Comparison of ENCODE assay signal across 8 cellular contexts in genomic region chr1:6785318-6785712, GRCh38. TPM values are rescaled to one million over a fixed set of nuclear protein-coding genes. Genes with fewer than 3 reads are reported as not detected.
DNase-seq lines count a peak whose midpoint lies in the region; ATAC-seq and TF ChIP-seq lines count a peak whose summit lies in the region.

Gene CAMTA1, plus strand, starts transcription at chr1:6785454. Its CDS starts 77 bp downstream, at chr1:6785531.

- POLR2A ChIA-PET in Panc1 (lab: Charles Lee), result interaction anchor here (0.6 kb wide), 1 partner anchor 499 kb away, joined by 5 read pairs; no protein-coding TSS in a partner anchor

- H4K20me1 ChIP-seq in GM23338 (replicated peaks; ENCODE audit: insufficient read depth), result peaks cover 37% of the 10 kb centered on the region

- H3K27ac ChIP-seq in GM23338 (ENCODE audit: low read depth), result peak within 1 kb of the TSS; percentile 98
- H3K27ac ChIP-seq in Panc1 (ENCODE audit: low read length), result peak within 1 kb of the TSS; percentile 79

- peak within 1 kb of the TSS; percentile 94 for H3K4me2 ChIP-seq in GM23338

- H3K36me3 ChIP-seq in GM23338 (ENCODE audit: insufficient read depth), result no peaks in the 10 kb centered on the region
- no peaks in the 10 kb centered on the region for H3K36me3 ChIP-seq in Panc1 (ENCODE audit: control insufficient read depth, insufficient read depth, low read length)

- H3K4me3 Mint-ChIP-seq in CD14-positive monocyte (peak within 1 kb of the TSS; percentile 93 to 97), GM23338 (peak within 1 kb of the TSS; percentile 86), endothelial cell (ENCODE audit: unreplicated experiment) (peak within 1 kb of the TSS; percentile 98)
- peak within 1 kb of the TSS; percentile 95 for H3K4me3 Mint-ChIP-seq in natural killer cell treated with Interleukin-12 subunit alpha and Interleukin-12 subunit beta and Interleukin-15 and Interleukin-18, amount 100 ng/mL, for 72 hours

- intact Hi-C loops in CD14-positive monocyte (cut with micrococcal nuclease), result loop anchor here (10.0 kb wide), 2 partner anchors 161 to 181 kb away; partner anchors contain the start of genes KLHL21 (in 1 of the 2) and THAP3 (in 1 of the 2)
- intact Hi-C loops in Panc1 (cut with micrococcal nuclease; ENCODE audit: unreplicated experiment), result loop anchor here (2.0 kb wide), 1 partner anchor 43 kb away; no protein-coding TSS in a partner anchor

- no TSS peak for BruUV-seq in Panc1 (replicated peaks; lab: Mats Ljungman, UMichigan)

- no peaks in the 10 kb centered on the region for H3K27me3 ChIP-seq in GM23338 (ENCODE audit: insufficient read depth)
- H3K27me3 ChIP-seq in Panc1 (ENCODE audit: control insufficient read depth, insufficient read depth, low read length), result no peaks in the 10 kb centered on the region

- no peaks in the 10 kb centered on the region for H3K9me2 ChIP-seq in GM23338 (ENCODE audit: insufficient read depth)

- CTCF ChIA-PET in Panc1 (lab: Charles Lee), result no interaction called here

- H2AFZ ChIP-seq in GM23338, result peak within 1 kb of the TSS; percentile 91; the same call in 1 of the 2 replicates

- peaks cover 2 to 10% of the 10 kb centered on the region in 2 donors for H3K36me3 Mint-ChIP-seq in CD14-positive monocyte
- H3K36me3 Mint-ChIP-seq in GM23338 (ENCODE audit: low read depth), result no peaks in the 10 kb centered on the region; the same call in 2 of the 3 replicates
- H3K36me3 Mint-ChIP-seq in endothelial cell (ENCODE audit: low read depth, unreplicated experiment), result peaks cover 11% of the 10 kb centered on the region
- H3K36me3 Mint-ChIP-seq in natural killer cell treated with Interleukin-12 subunit alpha and Interleukin-12 subunit beta and Interleukin-15 and Interleukin-18, amount 100 ng/mL, for 72 hours, result peaks cover 15% of the 10 kb centered on the region

- no peaks in the 10 kb centered on the region for H3K9me3 ChIP-seq in Panc1 (ENCODE audit: control insufficient read depth, insufficient read depth, low read depth, low read length)

- H3K4me3 ChIP-seq in GM23338 (peak within 1 kb of the TSS; percentile 92), Panc1 (ENCODE audit: low read depth in 2 of 2, low read length in 2 of 2) (peak within 1 kb of the TSS; percentile 78 to 85)

- H3F3A ChIP-seq in GM23338 (replicated peaks; ENCODE audit: low read depth), result no peaks in the 10 kb centered on the region

- DNase-seq in CD14-positive monocyte (ENCODE audit: low spot score) (no peak), GM23338 (ENCODE audit: low spot score) (no peak), Panc1 (ENCODE audit: low read depth, low spot score) (no peak), endothelial cell (ENCODE audit: low spot score) (no peak), cerebellar cortex (ENCODE audit: low spot score) (no peak), NK-92 (lab: John Stamatoyannopoulos, UW; ENCODE audit: unreplicated experiment) (no peak), DMS79 treated with DMSO at 0.1 percent for 48 hours (lab: John Stamatoyannopoulos, UW) (no peak)
- DNase-seq in natural killer cell treated with Interleukin-12 subunit alpha and Interleukin-12 subunit beta and Interleukin-15 and Interleukin-18, amount 100 ng/mL, for 72 hours (ENCODE audit: low spot score), result no peak

- H3K9me3 Mint-ChIP-seq in CD14-positive monocyte, result peaks cover 0 to 3% (median 0%) of the 10 kb centered on the region in 7 donors
- H3K9me3 Mint-ChIP-seq in GM23338, result no peaks in the 10 kb centered on the region
- H3K9me3 Mint-ChIP-seq in endothelial cell (ENCODE audit: unreplicated experiment), result no peaks in the 10 kb centered on the region
- H3K9me3 Mint-ChIP-seq in natural killer cell treated with Interleukin-12 subunit alpha and Interleukin-12 subunit beta and Interleukin-15 and Interleukin-18, amount 100 ng/mL, for 72 hours, result no peaks in the 10 kb centered on the region

- peaks cover 25% of the 10 kb centered on the region for H3K4me1 ChIP-seq in GM23338 (ENCODE audit: insufficient read depth)
- H3K4me1 ChIP-seq in Panc1 (ENCODE audit: control insufficient read depth, insufficient read depth, low read length), result peaks cover 15% of the 10 kb centered on the region

- H3K4me1 Mint-ChIP-seq in CD14-positive monocyte, result peaks cover 50% of the 10 kb centered on the region
- H3K4me1 Mint-ChIP-seq in GM23338, result peaks cover 43% of the 10 kb centered on the region
- peaks cover 30% of the 10 kb centered on the region for H3K4me1 Mint-ChIP-seq in endothelial cell (ENCODE audit: unreplicated experiment)
- peaks cover 31 to 38% of the 10 kb centered on the region in 2 donors for H3K4me1 Mint-ChIP-seq in natural killer cell treated with Interleukin-12 subunit alpha and Interleukin-12 subunit beta and Interleukin-15 and Interleukin-18, amount 100 ng/mL, for 72 hours (ENCODE audit: low read depth in 2 of 2)

- H3K27me3 Mint-ChIP-seq in CD14-positive monocyte (ENCODE audit: low read depth in 3 of 3) (peaks cover 0 to 3% (median 0%) of the 10 kb centered on the region in 3 donors), GM23338 (ENCODE audit: insufficient read depth, low read depth, poor library complexity) (peaks cover 12% of the 10 kb centered on the region), endothelial cell (ENCODE audit: unreplicated experiment) (peaks cover 11% of the 10 kb centered on the region)
- no peaks in the 10 kb centered on the region for H3K27me3 Mint-ChIP-seq in natural killer cell treated with Interleukin-12 subunit alpha and Interleukin-12 subunit beta and Interleukin-15 and Interleukin-18, amount 100 ng/mL, for 72 hours

- ATAC-seq in GM23338, result no peak
- ATAC-seq in Panc1, result peak; percentile 92
- ATAC-seq in natural killer cell treated with Interleukin-12 subunit alpha and Interleukin-12 subunit beta and Interleukin-15 and Interleukin-18, amount 100 ng/mL, for 72 hours, result peak; percentile 90 to 91

- H3K79me2 ChIP-seq in GM23338 (replicated peaks; ENCODE audit: insufficient read depth), result peaks cover 57% of the 10 kb centered on the region

- TF ChIP-seq CTCF in CD14-positive monocyte (IDR thresholded peaks at IDR 0.05), result no peak
- no peak for TF ChIP-seq CTCF in GM23338 (conservative IDR thresholded peaks at IDR 0.05; ENCODE audit: low read depth in 2 of 2)
- no peak for TF ChIP-seq CTCF in Panc1 (IDR thresholded peaks at IDR 0.05)
- TF ChIP-seq CTCF in endothelial cell (IDR thresholded peaks at IDR 0.05; ENCODE audit: unreplicated experiment), result no peak

- H3K27ac Mint-ChIP-seq in CD14-positive monocyte (peak within 1 kb of the TSS; percentile 93 to 98 (median 97)), GM23338 (peak within 1 kb of the TSS; percentile 94), endothelial cell (ENCODE audit: unreplicated experiment) (peak within 1 kb of the TSS; percentile 93)
- peak within 1 kb of the TSS; percentile 89 to 94 for H3K27ac Mint-ChIP-seq in natural killer cell treated with Interleukin-12 subunit alpha and Interleukin-12 subunit beta and Interleukin-15 and Interleukin-18, amount 100 ng/mL, for 72 hours

- in situ Hi-C loops in Panc1 (cut with HindIII; ENCODE audit: low pct_unique_long_range_greater_than_20kb, low sequenced_read_pairs), result no loop called here

TF ChIP-seq in GM23338, 12 proteins besides CTCF, POLR2A, EP300 and RAD21:
- TF ChIP-seq EZH2phosphoT487 (IDR thresholded peaks at IDR 0.05; ENCODE audit: unreplicated experiment), result no peak
- TF ChIP-seq NANOG (IDR thresholded peaks at IDR 0.05; ENCODE audit: borderline replicate concordance), result no peak

RNA-seq across cellular contexts. Expression of gene CAMTA1, which starts in this region (rescaled TPM):
- polyA plus RNA-seq in CD14-positive monocyte (10 to 100 TPM; 78.3 to 89.6 TPM), GM23338 (2016; fragmentation: Nextera tagmentation; extraction: Ambion mirVana) (519 and 580 TPM in 2 replicates)
- total RNA-seq in GM23338 (2014; rRNA removed; shearing (Covaris generic)), result 115 and 119 TPM in 2 replicates
- total RNA-seq in Panc1 (2021; ENCODE audit: unreplicated experiment) (82.2 TPM), endothelial cell (ENCODE audit: unreplicated experiment) (87.3 TPM)
- polyA plus RNA-seq in Panc1 (2012; ENCODE audit: insufficient read length), result 82.6 TPM
- 10 to 100 TPM; 36.5 to 57.5 TPM for total RNA-seq in natural killer cell treated with Interleukin-12 subunit alpha and Interleukin-12 subunit beta and Interleukin-15 and Interleukin-18, amount 100 ng/mL, for 72 hours
